Comparison of ENCODE assay signal across 21 cellular contexts in genomic region chr18:36856815-36857214, GRCh38. TPM values are rescaled to one million over a fixed set of nuclear protein-coding genes. Genes with fewer than 3 reads are reported as not detected.
DNase-seq lines count a peak whose midpoint lies in the region; ATAC-seq, FAIRE-seq and TF ChIP-seq lines count a peak whose summit lies in the region.
"Had no signal": no experiment of that assay in that cellular context is flagged by ENCODE, and none has a peak within 500 bp of the region (broad histone marks: within the 10 kb centered on the region; RNA-seq: fewer than 3 reads in every experiment).

No MANE protein-coding gene starts in this region.

- H3K9ac ChIP-seq in Karpas-422 (ENCODE audit: low read length), result no peak overlapping the region
- H3K9ac ChIP-seq in K562 (ENCODE audit: insufficient read depth in 1 of 2, low read depth in 2 of 2, low read length in 2 of 2), result no peak overlapping the region

- in situ Hi-C loops in K562 (cut with MboI), result no loop called here

- peaks cover 10% of the 10 kb centered on the region for H3K36me3 ChIP-seq in Karpas-422 (ENCODE audit: insufficient read depth, low read length)
- no peaks in the 10 kb centered on the region for H3K36me3 ChIP-seq in K562 (ENCODE audit: control insufficient read depth, insufficient read depth, low read length)
- H3K36me3 ChIP-seq: MG63 had no signal

- peaks cover 7% of the 10 kb centered on the region for H3K9me3 Mint-ChIP-seq in progenitor cell of endocrine pancreas (ENCODE audit: low read depth)
- H3K9me3 Mint-ChIP-seq in CD4-positive, alpha-beta T cell, result no peaks in the 10 kb centered on the region

- peak overlapping the region; percentile 37 for H3K27ac Mint-ChIP-seq in progenitor cell of endocrine pancreas
- no peak overlapping the region for H3K27ac Mint-ChIP-seq in CD4-positive, alpha-beta T cell
- H3K27ac Mint-ChIP-seq: CD8-positive, alpha-beta T cell had no signal

- H3K79me2 ChIP-seq in Karpas-422 (ENCODE audit: low read length) (no peaks in the 10 kb centered on the region), K562 (ENCODE audit: control insufficient read depth, insufficient read depth, low read length) (no peaks in the 10 kb centered on the region)

- no peak overlapping the region for H3K4me3 Mint-ChIP-seq in progenitor cell of endocrine pancreas (ENCODE audit: low read depth)
- no peak overlapping the region for H3K4me3 Mint-ChIP-seq in CD4-positive, alpha-beta T cell
- H3K4me3 Mint-ChIP-seq: CD8-positive, alpha-beta T cell had no signal

- peaks cover 8% of the 10 kb centered on the region for H3K4me1 Mint-ChIP-seq in progenitor cell of endocrine pancreas (ENCODE audit: low read depth)
- H3K4me1 Mint-ChIP-seq in CD4-positive, alpha-beta T cell (ENCODE audit: low read depth), result no peaks in the 10 kb centered on the region

- 8% methylated on average over 1 of the region's 1 CpG for WGBS in K562 (ENCODE audit: insufficient coverage, low coverage, missing lambda C conversion rate)

- TF ChIP-seq CTCF in K562 (IDR thresholded peaks at IDR 0.05 in 2 of 3, conservative IDR thresholded peaks at IDR 0.05 in 1 of 3; ENCODE audit: insufficient read depth in 2 of 3, low read depth in 1 of 3, low read length in 3 of 3) (no peak), progenitor cell of endocrine pancreas (IDR thresholded peaks at IDR 0.05; ENCODE audit: unreplicated experiment) (no peak)
- no peak for TF ChIP-seq CTCF in CD4-positive, alpha-beta T cell (IDR thresholded peaks at IDR 0.05)

- H3K27me3 ChIP-seq in Karpas-422 (ENCODE audit: low read length) (no peaks in the 10 kb centered on the region), K562 (ENCODE audit: control insufficient read depth in 2 of 2, insufficient read depth in 2 of 2, low read length in 2 of 2) (no peaks in the 10 kb centered on the region)
- H3K27me3 ChIP-seq in CD4-positive, alpha-beta T cell (ENCODE audit: control insufficient read depth, insufficient read depth, low read length), result no peaks in the 10 kb centered on the region
- H3K27me3 ChIP-seq: MG63 had no signal

- POLR2A ChIA-PET in K562 (lab: Yijun Ruan, JAX), result interaction anchor here (1.0 kb wide), 1 partner anchor 11 kb away, joined by 3 read pairs; no protein-coding TSS in a partner anchor
- POLR2A ChIA-PET in CD4-positive, alpha-beta T cell (lab: Charles Lee), result no interaction called here

- H3K27ac ChIP-seq in Karpas-422 (ENCODE audit: low read length), result no peak overlapping the region
- H3K27ac ChIP-seq in K562 (ENCODE audit: extremely low read depth, low read depth, low read length), result no peak overlapping the region
- no peak overlapping the region for H3K27ac ChIP-seq in CD4-positive, alpha-beta T cell (ENCODE audit: low read depth, low read length)

- ATAC-seq in K562, result peak; percentile 71
- ATAC-seq in HG03378 (IDR thresholded peaks at IDR 0.05; ENCODE audit: unreplicated experiment), result no peak
- ATAC-seq in GM21423 (IDR thresholded peaks at IDR 0.05; ENCODE audit: unreplicated experiment), result no peak
- ATAC-seq in CD4-positive, alpha-beta T cell (ENCODE audit: poor library complexity), result no peak
- ATAC-seq: CD8-positive, alpha-beta T cell had no signal

- no peaks in the 10 kb centered on the region for H3K27me3 Mint-ChIP-seq in progenitor cell of endocrine pancreas
- H3K27me3 Mint-ChIP-seq in CD4-positive, alpha-beta T cell, result no peaks in the 10 kb centered on the region

- H2AFZ ChIP-seq in Karpas-422 (ENCODE audit: low read length), result no peak overlapping the region
- H2AFZ ChIP-seq in K562 (ENCODE audit: low read depth, low read length), result no peak overlapping the region

- H3K9me1 ChIP-seq in K562 (ENCODE audit: control insufficient read depth, insufficient read depth, low read length), result no peaks in the 10 kb centered on the region

- BruUV-seq in K562 (replicated peaks; lab: Mats Ljungman, UMichigan), result no TSS peak

- CTCF ChIA-PET in K562 (lab: Yijun Ruan, JAX; ENCODE audit: low intra/inter-chr PET ratio), result no interaction called here
- CTCF ChIA-PET in CD4-positive, alpha-beta T cell (lab: Charles Lee), result no interaction called here

- intact Hi-C loops in K562 (cut with micrococcal nuclease), result no loop called here
- intact Hi-C loops in CD4-positive, alpha-beta T cell (cut with DNase I, micrococcal nuclease), result no loop called here

- peaks cover 11% of the 10 kb centered on the region for H3K36me3 Mint-ChIP-seq in progenitor cell of endocrine pancreas (ENCODE audit: insufficient read depth)
- peaks cover 60% of the 10 kb centered on the region for H3K36me3 Mint-ChIP-seq in CD4-positive, alpha-beta T cell (ENCODE audit: low read depth)

- no peak for TF ChIP-seq EP300 in K562 (IDR thresholded peaks at IDR 0.05; ENCODE audit: low read length)

- H3K4me2 ChIP-seq in Karpas-422 (ENCODE audit: low read depth, low read length, poor library complexity, severe bottlenecking), result no peak overlapping the region
- H3K4me2 ChIP-seq in K562 (ENCODE audit: insufficient read depth, low read length), result no peak overlapping the region

- no peaks in the 10 kb centered on the region for H3K9me2 ChIP-seq in Karpas-422 (replicated peaks; ENCODE audit: insufficient read depth, low read length)

- H3K4me3 ChIP-seq in Karpas-422 (ENCODE audit: low read length) (no peak overlapping the region), K562 (no peak overlapping the region)
- H3K4me3 ChIP-seq: MG63 had no signal

- H3K9me3 ChIP-seq in Karpas-422 (ENCODE audit: low read length) (peaks cover 8% of the 10 kb centered on the region), K562 (replicated peaks; ENCODE audit: control insufficient read depth, insufficient read depth, low read depth, low read length) (no peaks in the 10 kb centered on the region)
- H3K9me3 ChIP-seq in CD4-positive, alpha-beta T cell (ENCODE audit: control insufficient read depth, low read length), result peaks cover 9% of the 10 kb centered on the region
- H3K9me3 ChIP-seq: Caco-2 had no signal

- TF ChIP-seq RAD21 in K562 (CRISPR knock-in tag; conservative IDR thresholded peaks at IDR 0.05 in 1 of 2, IDR thresholded peaks at IDR 0.05 in 1 of 2), result no peak

- FAIRE-seq in K562 (lab: Jason Lieb, UNC), result peak; percentile 23
- FAIRE-seq: GM18507 had no signal

- DNase-seq in Karpas-422 (peak; percentile 14), K562 (ENCODE audit: extremely low read depth in 1 of 4, low spot score in 3 of 4) (no peak), kidney tubule cell (ENCODE audit: low spot score) (peak; percentile 16), progenitor cell of endocrine pancreas (ENCODE audit: low spot score, unreplicated experiment) (no peak), NCI-H187 treated with DMSO at 0.1 percent for 48 hours (lab: John Stamatoyannopoulos, UW) (no peak)
- no peak for DNase-seq in CD4-positive, alpha-beta T cell
- DNase-seq: C1 segment of cervical spinal cord; Caco-2; CD8-positive, alpha-beta T cell; GOT3; HCEC 1CT; KBM-7; MG63; NCI-H2029 treated with DMSO at 0.1 percent for 48 hours; NCI-H2227 treated with DMSO at 0.1 percent for 48 hours; NCI-H526 treated with DMSO at 0.1 percent for 48 hours; RPMI8226; SHP77 had no signal

- H3K4me1 ChIP-seq in Karpas-422 (ENCODE audit: low read length) (no peaks in the 10 kb centered on the region), K562 (replicated peaks in 1 of 2; ENCODE audit: control insufficient read depth in 2 of 2, insufficient read depth in 2 of 2, low read length in 2 of 2) (no peaks in the 10 kb centered on the region)
- H3K4me1 ChIP-seq: Caco-2 had no signal

- no peaks in the 10 kb centered on the region for H4K20me1 ChIP-seq in Karpas-422 (ENCODE audit: insufficient read depth, low read depth, low read length)
- H4K20me1 ChIP-seq in K562 (replicated peaks; ENCODE audit: control insufficient read depth, insufficient read depth, low read length), result no peaks in the 10 kb centered on the region

- no peak for TF ChIP-seq POLR2A in K562 (conservative IDR thresholded peaks at IDR 0.05)

RNA-seq across cellular contexts. Expression of gene KIAA1328, which starts 27.9 kb away (rescaled TPM):
- total RNA-seq in Karpas-422 (2014; rRNA removed; shearing (Covaris generic); ENCODE audit: low replicate concordance), result 14.0 and 15.5 TPM in 2 replicates
- total RNA-seq in K562 (2011; cell fraction: chromatin; rRNA removed; ENCODE audit: low replicate concordance), result 18.1 and 63.0 TPM in 2 replicates
- total RNA-seq in K562 (2011; cell fraction: nucleolus; rRNA removed), result 10.5 and 17.4 TPM in 2 replicates
- total RNA-seq in K562 (2011; cell fraction: nucleoplasm; rRNA removed), result 28.2 and 36.1 TPM in 2 replicates
- total RNA-seq in K562 (2014; rRNA removed), result 6.2 and 8.0 TPM in 2 replicates
- 8.6 and 10.1 TPM in 2 replicates for total RNA-seq in K562 (2014; rRNA removed; fragmentation: Illumina TruSeq; extraction: Trizol)
- 8.3 and 9.5 TPM in 2 replicates for total RNA-seq in K562 (2015; rRNA removed; fragmentation: Illumina TruSeq; extraction: Trizol)
- 6.0 and 7.8 TPM in 2 replicates for total RNA-seq in K562 (2021)
- 8.2 and 9.8 TPM in 2 replicates for polyA plus RNA-seq in K562 (2011; rRNA removed)
- 1.9 and 4.9 TPM in 2 replicates for polyA plus RNA-seq in K562 (2011; cell fraction: cytosol; rRNA removed)
- polyA plus RNA-seq in K562 (2011; cell fraction: nucleus; rRNA removed), result 14.4 and 20.9 TPM in 2 replicates
- 3.7 and 3.9 TPM in 2 replicates for polyA plus RNA-seq in K562 (2012)
- 5.9 and 7.4 TPM in 2 replicates for polyA plus RNA-seq in K562 (2014; fragmentation: Illumina TruSeq; extraction: Trizol)
- 1 to 10 TPM; 4.8 to 5.1 TPM for polyA plus RNA-seq in K562 (2014; fragmentation: Nextera tagmentation; extraction: Ambion mirVana)
- 4.0 and 6.9 TPM in 2 replicates for polyA plus RNA-seq in K562 (2014; rRNA removed)
- 14.2 and 24.1 TPM in 2 replicates for polyA minus RNA-seq in K562 (2011; rRNA and poly(A)+ RNA removed)
- polyA minus RNA-seq in K562 (2011; cell fraction: cytosol; rRNA and poly(A)+ RNA removed), result 3.5 and 4.0 TPM in 2 replicates
- polyA minus RNA-seq in K562 (2011; cell fraction: nucleus; rRNA and poly(A)+ RNA removed), result 13.6 and 29.0 TPM in 2 replicates
- 12.4 and 15.9 TPM in 2 replicates for total RNA-seq in progenitor cell of endocrine pancreas
- 1 to 10 TPM; 8.7 to 9.4 TPM for total RNA-seq in CD4-positive, alpha-beta T cell

RNA-seq across cellular contexts. Expression of gene TPGS2, which starts 28.0 kb away (rescaled TPM):
- total RNA-seq in Karpas-422 (2014; rRNA removed; shearing (Covaris generic); ENCODE audit: low replicate concordance), result 116 and 160 TPM in 2 replicates
- 109 and 142 TPM in 2 replicates for total RNA-seq in K562 (2011; cell fraction: chromatin; rRNA removed; ENCODE audit: low replicate concordance)
- 95.9 and 115 TPM in 2 replicates for total RNA-seq in K562 (2011; cell fraction: nucleolus; rRNA removed)
- 155 and 218 TPM in 2 replicates for total RNA-seq in K562 (2011; cell fraction: nucleoplasm; rRNA removed)
- total RNA-seq in K562 (2014; rRNA removed), result 108 and 111 TPM in 2 replicates
- 116 and 125 TPM in 2 replicates for total RNA-seq in K562 (2014; rRNA removed; fragmentation: Illumina TruSeq; extraction: Trizol)
- 132 and 136 TPM in 2 replicates for total RNA-seq in K562 (2015; rRNA removed; fragmentation: Illumina TruSeq; extraction: Trizol)
- 148 and 152 TPM in 2 replicates for total RNA-seq in K562 (2021)
- 449 and 498 TPM in 2 replicates for polyA plus RNA-seq in K562 (2011; rRNA removed)
- 444 and 495 TPM in 2 replicates for polyA plus RNA-seq in K562 (2011; cell fraction: cytosol; rRNA removed)
- 172 and 219 TPM in 2 replicates for polyA plus RNA-seq in K562 (2011; cell fraction: nucleus; rRNA removed)
- 186 and 203 TPM in 2 replicates for polyA plus RNA-seq in K562 (2012)
- polyA plus RNA-seq in K562 (2014; fragmentation: Illumina TruSeq; extraction: Trizol), result 229 and 274 TPM in 2 replicates
- polyA plus RNA-seq in K562 (2014; fragmentation: Nextera tagmentation; extraction: Ambion mirVana), result 100 to 1,000 TPM in 1 of 2 experiments, 10 to 100 TPM in 1; 94.2 to 113 TPM
- polyA plus RNA-seq in K562 (2014; rRNA removed), result 134 and 182 TPM in 2 replicates
- polyA minus RNA-seq in K562 (2011; rRNA and poly(A)+ RNA removed), result 348 and 372 TPM in 2 replicates
- 140 and 165 TPM in 2 replicates for polyA minus RNA-seq in K562 (2011; cell fraction: cytosol; rRNA and poly(A)+ RNA removed)
- 76.6 and 137 TPM in 2 replicates for polyA minus RNA-seq in K562 (2011; cell fraction: nucleus; rRNA and poly(A)+ RNA removed)
- 127 and 129 TPM in 2 replicates for total RNA-seq in progenitor cell of endocrine pancreas
- total RNA-seq in CD4-positive, alpha-beta T cell, result 10 to 100 TPM; 16.4 to 19.0 TPM

Comparison
In these comparisons a context has a peak if more than half of its experiments do, and no peak if none do; other contexts are left out.
1. DNase-seq: peak in Karpas-422 (single experiment) and kidney tubule cell (single experiment); none in K562 (0 of 4), progenitor cell of endocrine pancreas (single experiment), NCI-H187 treated with DMSO at 0.1 percent for 48 hours (single experiment) and CD4-positive, alpha-beta T cell (0 of 10).